In genomic region chr7:6482307-6482706, GRCh38 we compare ENCODE assay signal across 9 cellular contexts. TPM values are rescaled to one million over a fixed set of nuclear protein-coding genes. Genes with fewer than 3 reads are reported as not detected.
DNase-seq lines count a peak whose midpoint lies in the region; ATAC-seq and TF ChIP-seq lines count a peak whose summit lies in the region.
"Had no signal": no experiment of that assay in that cellular context is flagged by ENCODE, and none has a peak within 500 bp of the region (broad histone marks: within the 10 kb centered on the region; RNA-seq: fewer than 3 reads in every experiment).

No MANE protein-coding gene starts in this region.

- H3K79me2 ChIP-seq in hepatocyte = peaks cover 65% of the 10 kb centered on the region

- no peaks in the 10 kb centered on the region for H3K27me3 ChIP-seq in hepatocyte
- H3K27me3 ChIP-seq in skeletal muscle tissue (ENCODE audit: control insufficient read depth in 3 of 3, insufficient read depth in 3 of 3, low read length in 3 of 3) = no peaks in the 10 kb centered on the region
- H3K27me3 ChIP-seq in foreskin keratinocyte = no peaks in the 10 kb centered on the region

- H3K9me3 Mint-ChIP-seq in T-helper 1 cell treated with Interleukin-12 subunit alpha and Interleukin-12 subunit beta and Interleukin-4 antibody, amounts not matched to agents 30 μg/mL and 1 μg/mL, for 36 hours = no peaks in the 10 kb centered on the region
- H3K9me3 Mint-ChIP-seq in WTC11 = 0 out of 2 replicates have a peak, but pooled peaks cover 3% of the 10 kb centered on the region

- TF ChIP-seq CTCF in WTC11 (IDR thresholded peaks at IDR 0.05) (no peak), hepatocyte (IDR thresholded peaks at IDR 0.05; ENCODE audit: poor library complexity) (no peak), foreskin keratinocyte (conservative IDR thresholded peaks at IDR 0.05) (no peak)

- H3K4me1 Mint-ChIP-seq in T-helper 1 cell treated with Interleukin-12 subunit alpha and Interleukin-12 subunit beta and Interleukin-4 antibody, amounts not matched to agents 30 μg/mL and 1 μg/mL, for 36 hours (ENCODE audit: low read depth) = peaks cover 58% of the 10 kb centered on the region
- H3K4me1 Mint-ChIP-seq in WTC11 = peaks cover 37% of the 10 kb centered on the region

- CTCF ChIA-PET in WTC11 (lab: Charles Lee) = interaction anchor here (0.6 kb wide), 1 partner anchor 110 kb away, joined by 3 read pairs; no protein-coding TSS in a partner anchor

- H3K9ac ChIP-seq in skeletal muscle tissue (ENCODE audit: low read depth in 1 of 3, low read length in 3 of 3) = peak overlapping the region; percentile 77 to 89 (median 87)

- no peak overlapping the region for H3K27ac Mint-ChIP-seq in T-helper 1 cell treated with Interleukin-12 subunit alpha and Interleukin-12 subunit beta and Interleukin-4 antibody, amounts not matched to agents 30 μg/mL and 1 μg/mL, for 36 hours
- H3K27ac Mint-ChIP-seq in WTC11 = peak overlapping the region; percentile 19; the same call in 1 of the 2 replicates

- POLR2A ChIA-PET in WTC11 (lab: Charles Lee) = no interaction called here

- H3K27me3 Mint-ChIP-seq in T-helper 1 cell treated with Interleukin-12 subunit alpha and Interleukin-12 subunit beta and Interleukin-4 antibody, amounts not matched to agents 30 μg/mL and 1 μg/mL, for 36 hours (ENCODE audit: low read depth) = no peaks in the 10 kb centered on the region
- peaks cover 7% of the 10 kb centered on the region for H3K27me3 Mint-ChIP-seq in WTC11 (ENCODE audit: low read depth)

- H3K4me2 ChIP-seq in hepatocyte = peak overlapping the region; percentile 77

- peak overlapping the region; percentile 99 for H3K27ac ChIP-seq in hepatocyte
- H3K27ac ChIP-seq in skeletal muscle tissue (ENCODE audit: low read depth, low read length) = no peak overlapping the region
- no peak overlapping the region for H3K27ac ChIP-seq in foreskin keratinocyte

- H3K4me1 ChIP-seq in hepatocyte (ENCODE audit: insufficient read depth) = peaks cover 32% of the 10 kb centered on the region
- H3K4me1 ChIP-seq in skeletal muscle tissue (ENCODE audit: control insufficient read depth in 3 of 3, insufficient read depth in 3 of 3, low read length in 3 of 3) = peaks cover 18 to 35% (median 25%) of the 10 kb centered on the region in 3 donors
- H3K4me1 ChIP-seq in foreskin keratinocyte = peaks cover 9% of the 10 kb centered on the region

- H3K9me2 ChIP-seq in hepatocyte (replicated peaks; ENCODE audit: insufficient read depth) = no peaks in the 10 kb centered on the region

- H3K9me3 ChIP-seq in hepatocyte (ENCODE audit: low read depth) (no peaks in the 10 kb centered on the region), skeletal muscle tissue (ENCODE audit: control insufficient read depth in 3 of 3, low read length in 3 of 3) (no peaks in the 10 kb centered on the region)

- WGBS in hepatocyte (ENCODE audit: low lambda C conversion rate, missing lambda C conversion rate) = 51% methylated on average over 4 of the region's 4 CpGs

- peaks cover 54% of the 10 kb centered on the region for H4K20me1 ChIP-seq in hepatocyte (ENCODE audit: insufficient read depth, poor library complexity, severe bottlenecking)

- H3K4me3 Mint-ChIP-seq in T-helper 1 cell treated with Interleukin-12 subunit alpha and Interleukin-12 subunit beta and Interleukin-4 antibody, amounts not matched to agents 30 μg/mL and 1 μg/mL, for 36 hours = peak overlapping the region; percentile 93
- H3K4me3 Mint-ChIP-seq in WTC11 = peak overlapping the region; percentile 87

- DNase-seq in T-helper 1 cell (no peak), WTC11 (ENCODE audit: low spot score) (no peak), hepatocyte (ENCODE audit: low spot score) (peak; percentile 60), NCI-H1694 (lab: John Stamatoyannopoulos, UW) (no peak), foreskin keratinocyte (no peak)
- DNase-seq in activated CD4-positive, CD25-positive, alpha-beta regulatory T cell (lab: John Stamatoyannopoulos, UW) = no peak
- DNase-seq: NCI-H1048 had no signal

- H3K36me3 Mint-ChIP-seq in T-helper 1 cell treated with Interleukin-12 subunit alpha and Interleukin-12 subunit beta and Interleukin-4 antibody, amounts not matched to agents 30 μg/mL and 1 μg/mL, for 36 hours (ENCODE audit: low read depth) = peaks cover 11% of the 10 kb centered on the region
- H3K36me3 Mint-ChIP-seq in WTC11 = peaks cover 3% of the 10 kb centered on the region

- H3K4me3 ChIP-seq in hepatocyte (peak overlapping the region; percentile 99), skeletal muscle tissue (ENCODE audit: low read length in 3 of 3) (peak overlapping the region in 2 of 3 donors; percentile 12 to 16)

- ATAC-seq in WTC11 = no peak
- no peak for ATAC-seq in foreskin keratinocyte

- H3K36me3 ChIP-seq in hepatocyte (replicated peaks; ENCODE audit: insufficient read depth, low read depth) = no peaks in the 10 kb centered on the region
- peaks cover 0 to 3% (median 0%) of the 10 kb centered on the region in 3 donors for H3K36me3 ChIP-seq in skeletal muscle tissue (ENCODE audit: control insufficient read depth in 3 of 3, insufficient read depth in 3 of 3, low read length in 3 of 3)

- H2AFZ ChIP-seq in hepatocyte = no peak overlapping the region

TF ChIP-seq in WTC11, 78 proteins besides CTCF, POLR2A, EP300 and RAD21:
- TF ChIP-seq TEAD4 (CRISPR knock-in tag; IDR thresholded peaks at IDR 0.05) (no peak), RORB (CRISPR knock-in tag; IDR thresholded peaks at IDR 0.05) (peak; percentile 12; the same call in 1 of the 2 replicates)

RNA-seq across cellular contexts. Expression of gene KDELR2, which starts 1.6 kb away (rescaled TPM):
- 79.4 to 84.3 TPM (median 79.9 TPM) in 3 replicates for total RNA-seq in WTC11 (2021)
- total RNA-seq in hepatocyte = 327 and 351 TPM in 2 replicates
- 525 and 530 TPM in 2 replicates for polyA plus RNA-seq in hepatocyte
- 137 TPM for total RNA-seq in skeletal muscle tissue
- total RNA-seq in foreskin keratinocyte = 140 and 157 TPM in 2 replicates
- polyA plus RNA-seq in foreskin keratinocyte = 112 and 126 TPM in 2 replicates

RNA-seq across cellular contexts. Expression of gene DAGLB, which starts 34.6 kb away (rescaled TPM):
- total RNA-seq in WTC11 (2021) = 32.7 to 38.7 TPM (median 33.6 TPM) in 3 replicates
- 17.5 and 21.8 TPM in 2 replicates for total RNA-seq in hepatocyte
- polyA plus RNA-seq in hepatocyte = 14.3 and 22.2 TPM in 2 replicates
- total RNA-seq in skeletal muscle tissue = 19.3 TPM
- 12.8 and 13.0 TPM in 2 replicates for total RNA-seq in foreskin keratinocyte
- 10.1 and 11.8 TPM in 2 replicates for polyA plus RNA-seq in foreskin keratinocyte
